2 cellular contexts compared by ENCODE assay signal in the genomic region with DNA sequence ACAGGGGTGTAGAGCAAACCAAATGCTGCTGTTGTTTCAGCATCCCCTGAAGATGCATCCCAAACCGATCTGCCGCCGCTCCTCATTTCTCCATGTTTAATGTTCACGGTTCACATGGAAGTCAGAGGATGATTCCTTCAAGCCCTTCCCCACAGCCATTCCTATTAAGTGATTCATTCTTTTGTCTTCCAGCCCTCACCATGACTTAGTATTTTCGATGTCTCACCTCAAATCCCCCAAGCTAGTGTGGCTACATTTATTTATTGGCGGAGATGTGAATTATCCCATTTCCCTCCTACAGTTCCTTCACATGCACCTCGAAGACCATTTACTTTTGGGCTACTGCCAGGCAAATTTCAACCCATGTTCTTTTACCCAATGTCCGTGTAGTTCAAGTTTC. TPM values are rescaled to one million over a fixed set of nuclear protein-coding genes. Genes with fewer than 3 reads are reported as not detected.
"Had no signal": no experiment of that assay in that cellular context is flagged by ENCODE, and none has a peak within 500 bp of the region (broad histone marks: within the 10 kb centered on the region; RNA-seq: fewer than 3 reads in every experiment).

A gene with protein sequence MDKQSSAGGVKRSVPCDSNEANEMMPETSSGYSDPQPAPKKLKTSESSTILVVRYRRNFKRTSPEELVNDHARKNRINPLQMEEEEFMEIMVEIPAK (minus strand): TSS at position 101 of the 400 bp plus-strand sequence. CDS start 334 bp downstream, outside the sequence.

RNA-seq across cellular contexts. Expression of the gene that starts here (rescaled TPM):
- total RNA-seq: G401, GM12878 had no signal
- polyA plus RNA-seq: GM12878 had no signal
